Comparison of ENCODE assay signal across 10 cellular contexts in the genomic region with DNA sequence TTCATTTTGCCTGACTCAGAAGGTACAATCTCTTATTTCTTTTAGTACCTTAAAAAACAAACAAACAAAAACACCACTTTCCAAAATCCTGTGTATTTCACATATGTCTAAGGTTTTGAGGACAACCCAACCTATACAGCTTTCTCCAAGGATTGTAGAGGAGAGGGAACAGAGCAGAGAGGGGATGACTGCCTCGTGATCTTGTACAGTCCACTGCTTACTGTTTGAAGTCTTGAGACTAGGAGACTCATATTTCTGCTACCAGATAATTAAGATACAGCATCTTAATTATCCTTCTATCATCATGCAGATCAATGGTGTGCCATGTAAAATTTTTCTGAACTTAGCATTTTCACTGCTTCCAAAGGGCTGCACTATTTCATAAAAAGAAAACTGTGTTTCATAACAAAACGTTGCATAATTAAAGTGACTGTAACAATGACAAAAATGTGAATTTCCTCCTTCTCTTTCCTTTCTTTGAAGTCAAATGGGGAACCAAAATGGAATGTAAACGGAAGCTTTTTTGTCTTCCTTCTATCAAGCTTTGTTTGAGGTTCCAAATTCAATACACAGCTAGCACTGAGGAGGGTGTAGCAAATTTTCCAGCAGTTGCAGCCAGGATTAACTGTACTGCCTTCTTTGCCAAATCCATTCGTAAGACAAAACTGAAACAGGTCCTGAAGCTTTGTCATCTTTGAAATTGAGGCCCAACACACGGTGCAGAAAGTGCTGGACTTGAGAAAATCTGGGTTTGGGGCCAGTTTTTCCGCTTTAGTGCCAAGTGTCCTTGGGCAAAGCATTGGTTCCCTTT. TPM values are rescaled to one million over a fixed set of nuclear protein-coding genes. Genes with fewer than 3 reads are reported as not detected.
DNase-seq lines count a peak whose midpoint lies in the region; ATAC-seq and TF ChIP-seq lines count a peak whose summit lies in the region.
"Had no signal": no experiment of that assay in that cellular context is flagged by ENCODE, and none has a peak within 500 bp of the region (broad histone marks: within the 10 kb centered on the region; RNA-seq: fewer than 3 reads in every experiment).

No MANE protein-coding gene starts in this region.

- H3K9me3 Mint-ChIP-seq in activated CD8-positive, alpha-beta memory T cell treated with anti-CD3 and anti-CD28 coated beads, Interleukin-2, amount 10 ng/mL, durations not matched to agents 7 days and 5 days (ENCODE audit: low read depth): no peaks in the 10 kb centered on the region
- no peaks in the 10 kb centered on the region for H3K9me3 Mint-ChIP-seq in endothelial cell (ENCODE audit: unreplicated experiment)
- H3K9me3 Mint-ChIP-seq in activated CD4-positive, alpha-beta memory T cell treated with anti-CD3 and anti-CD28 coated beads, Interleukin-2, amount 10 ng/mL, durations not matched to agents 7 days and 5 days: no peaks in the 10 kb centered on the region

- H3K4me1 ChIP-seq in mucosa of rectum (ENCODE audit: control insufficient read depth in 2 of 2, insufficient read depth in 2 of 2, low read length in 2 of 2) (peaks cover 6% of the 10 kb centered on the region in 2 donors), urinary bladder (ENCODE audit: insufficient read depth) (peaks cover 1% of the 10 kb centered on the region)

- no peaks in the 10 kb centered on the region for H3K36me3 ChIP-seq in mucosa of rectum (ENCODE audit: control insufficient read depth in 2 of 2, insufficient read depth in 2 of 2, low read length in 2 of 2)
- H3K36me3 ChIP-seq in urinary bladder (ENCODE audit: insufficient read depth): no peaks in the 10 kb centered on the region

- H3K4me3 ChIP-seq in mucosa of rectum (ENCODE audit: low read length in 2 of 2) (no peak overlapping the region), urinary bladder (ENCODE audit: low read depth, low read length) (no peak overlapping the region)

- H3K9ac ChIP-seq in mucosa of rectum (ENCODE audit: low read depth in 1 of 2, low read length in 2 of 2): no peak overlapping the region

- no peaks in the 10 kb centered on the region for H3K9me3 ChIP-seq in mucosa of rectum (ENCODE audit: control insufficient read depth in 2 of 2, low read length in 2 of 2)

- no peak for TF ChIP-seq CTCF in endothelial cell (IDR thresholded peaks at IDR 0.05; ENCODE audit: unreplicated experiment)

- H3K4me1 Mint-ChIP-seq in activated CD8-positive, alpha-beta memory T cell treated with anti-CD3 and anti-CD28 coated beads, Interleukin-2, amount 10 ng/mL, durations not matched to agents 7 days and 5 days: peaks cover 36% of the 10 kb centered on the region
- H3K4me1 Mint-ChIP-seq in endothelial cell (ENCODE audit: unreplicated experiment): peaks cover 64% of the 10 kb centered on the region
- peaks cover 41% of the 10 kb centered on the region for H3K4me1 Mint-ChIP-seq in activated CD4-positive, alpha-beta memory T cell treated with anti-CD3 and anti-CD28 coated beads, Interleukin-2, amount 10 ng/mL, durations not matched to agents 7 days and 5 days

- CTCF ChIA-PET in activated CD8-positive, alpha-beta memory T cell treated with anti-CD3 and anti-CD28 coated beads, Interleukin-2, amount 10 ng/mL, durations not matched to agents 7 days and 5 days (lab: Charles Lee): interaction anchor here (1.3 to 2.3 kb wide), 3 partner anchors 10 to 155 kb away, joined by 3 to 13 read pairs (median 5); a partner anchor contains a TSS
- CTCF ChIA-PET in activated CD4-positive, alpha-beta memory T cell treated with anti-CD3 and anti-CD28 coated beads, Interleukin-2, amount 10 ng/mL, durations not matched to agents 7 days and 5 days (lab: Charles Lee): interaction anchor here (0.7 to 2.3 kb wide), 2 partner anchors 12 to 165 kb away, joined by 3 to 15 read pairs; no protein-coding TSS in a partner anchor

- H3K27ac Mint-ChIP-seq in activated CD8-positive, alpha-beta memory T cell treated with anti-CD3 and anti-CD28 coated beads, Interleukin-2, amount 10 ng/mL, durations not matched to agents 7 days and 5 days: no peak overlapping the region
- H3K27ac Mint-ChIP-seq in endothelial cell (ENCODE audit: unreplicated experiment): peak overlapping the region; percentile 38
- no peak overlapping the region for H3K27ac Mint-ChIP-seq in activated CD4-positive, alpha-beta memory T cell treated with anti-CD3 and anti-CD28 coated beads, Interleukin-2, amount 10 ng/mL, durations not matched to agents 7 days and 5 days

- WGBS in urinary bladder: 12% methylated on average over 6 of the region's 6 CpGs

- no peak overlapping the region for H3K4me3 Mint-ChIP-seq in activated CD8-positive, alpha-beta memory T cell treated with anti-CD3 and anti-CD28 coated beads, Interleukin-2, amount 10 ng/mL, durations not matched to agents 7 days and 5 days
- no peak overlapping the region for H3K4me3 Mint-ChIP-seq in endothelial cell (ENCODE audit: unreplicated experiment)
- no peak overlapping the region for H3K4me3 Mint-ChIP-seq in activated CD4-positive, alpha-beta memory T cell treated with anti-CD3 and anti-CD28 coated beads, Interleukin-2, amount 10 ng/mL, durations not matched to agents 7 days and 5 days

- ATAC-seq in activated CD8-positive, alpha-beta memory T cell treated with anti-CD3 and anti-CD28 coated beads, Interleukin-2, amount 10 ng/mL, durations not matched to agents 7 days and 5 days: no peak
- no peak for ATAC-seq in HG03342 (IDR thresholded peaks at IDR 0.05; ENCODE audit: unreplicated experiment)
- ATAC-seq: PC-3 had no signal

- H3K27ac ChIP-seq in mucosa of rectum (ENCODE audit: low read depth in 2 of 2, low read length in 2 of 2) (peak overlapping the region; percentile 50 to 62), urinary bladder (ENCODE audit: low read depth) (peak overlapping the region; percentile 68)

- POLR2A ChIA-PET in activated CD4-positive, alpha-beta memory T cell treated with anti-CD3 and anti-CD28 coated beads, Interleukin-2, amount 10 ng/mL, durations not matched to agents 7 days and 5 days (lab: Charles Lee): interaction anchor here (1.3 to 2.2 kb wide), 2 partner anchors 12 to 35 kb away, joined by 4 to 8 read pairs; a partner anchor contains a TSS

- peaks cover 14% of the 10 kb centered on the region for H3K36me3 Mint-ChIP-seq in activated CD8-positive, alpha-beta memory T cell treated with anti-CD3 and anti-CD28 coated beads, Interleukin-2, amount 10 ng/mL, durations not matched to agents 7 days and 5 days
- H3K36me3 Mint-ChIP-seq in endothelial cell (ENCODE audit: low read depth, unreplicated experiment): no peaks in the 10 kb centered on the region
- H3K36me3 Mint-ChIP-seq in activated CD4-positive, alpha-beta memory T cell treated with anti-CD3 and anti-CD28 coated beads, Interleukin-2, amount 10 ng/mL, durations not matched to agents 7 days and 5 days (ENCODE audit: low read depth): peaks cover 28% of the 10 kb centered on the region

- H3K27me3 Mint-ChIP-seq in activated CD8-positive, alpha-beta memory T cell treated with anti-CD3 and anti-CD28 coated beads, Interleukin-2, amount 10 ng/mL, durations not matched to agents 7 days and 5 days: peaks cover 38% of the 10 kb centered on the region
- H3K27me3 Mint-ChIP-seq in endothelial cell (ENCODE audit: unreplicated experiment): peaks cover 6% of the 10 kb centered on the region
- H3K27me3 Mint-ChIP-seq in activated CD4-positive, alpha-beta memory T cell treated with anti-CD3 and anti-CD28 coated beads, Interleukin-2, amount 10 ng/mL, durations not matched to agents 7 days and 5 days: peaks cover 46% of the 10 kb centered on the region

- H3K27me3 ChIP-seq in mucosa of rectum (ENCODE audit: control insufficient read depth in 2 of 2, insufficient read depth in 2 of 2, low read length in 2 of 2): peaks cover 0 to 6% of the 10 kb centered on the region in 2 donors

- peak; percentile 33 for DNase-seq in activated CD8-positive, alpha-beta memory T cell treated with anti-CD3 and anti-CD28 coated beads for 24 hours
- no peak for DNase-seq in activated CD8-positive, alpha-beta memory T cell treated with anti-CD3 and anti-CD28 coated beads, Interleukin-2, amount 10 ng/mL, durations not matched to agents 7 days and 5 days
- DNase-seq in endothelial cell (ENCODE audit: low spot score) (no peak), hepatic stellate cell (ENCODE audit: low spot score) (no peak)
- DNase-seq in activated CD4-positive, alpha-beta memory T cell treated with anti-CD3 and anti-CD28 coated beads, Interleukin-2, amount 10 ng/mL, durations not matched to agents 7 days and 5 days: no peak
- DNase-seq: PC-3, retina had no signal

RNA-seq across cellular contexts. Expression of a gene that starts 34.8 kb away (rescaled TPM):
- total RNA-seq in activated CD8-positive, alpha-beta memory T cell treated with anti-CD3 and anti-CD28 coated beads, Interleukin-2, amount 10 ng/mL, durations not matched to agents 7 days and 5 days: 10 to 100 TPM; 17.0 to 22.5 TPM
- total RNA-seq in endothelial cell (ENCODE audit: unreplicated experiment) (71.0 TPM), urinary bladder (36.0 TPM)
- polyA plus RNA-seq in urinary bladder: 16.9 TPM
- 10 to 100 TPM; 35.6 TPM for total RNA-seq in activated CD4-positive, alpha-beta memory T cell treated with anti-CD3 and anti-CD28 coated beads, Interleukin-2, amount 10 ng/mL, durations not matched to agents 7 days and 5 days
